In the genomic region with DNA sequence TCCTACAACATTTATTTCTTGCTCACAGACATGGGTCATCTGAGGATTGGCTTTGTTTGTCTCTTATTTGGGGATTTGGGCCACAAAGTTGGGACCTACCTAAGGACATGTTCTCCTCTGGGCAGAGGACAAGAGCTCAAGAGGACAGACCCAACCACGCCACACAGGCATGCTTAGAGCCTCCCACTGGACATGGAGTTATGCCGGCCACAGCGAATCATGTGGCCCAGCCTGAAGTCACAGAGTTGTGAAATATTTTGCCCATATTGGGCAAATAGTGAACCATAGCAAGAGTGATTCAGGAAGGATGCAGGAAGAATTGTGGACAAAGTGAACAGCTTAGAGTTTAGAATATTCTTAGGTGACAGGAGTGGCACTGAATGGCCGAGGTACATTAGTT, we compare ENCODE assay signal across 8 cellular contexts. TPM values are rescaled to one million over a fixed set of nuclear protein-coding genes. Genes with fewer than 3 reads are reported as not detected.
DNase-seq lines count a peak whose midpoint lies in the region; ATAC-seq and TF ChIP-seq lines count a peak whose summit lies in the region.

No MANE protein-coding gene starts in this region.

- H3K4me3 ChIP-seq in BLaER1 treated with 17β-estradiol and CSF1 and Interleukin-3, amounts not matched to agents 10 nM and 100 nM, result no peak overlapping the region

- peaks cover 14 to 45% (median 27%) of the 10 kb centered on the region in 11 experiments for H3K36me3 ChIP-seq in BLaER1 treated with 17β-estradiol and CSF1 and Interleukin-3, amounts not matched to agents 10 nM and 100 nM

- CTCF ChIA-PET in WTC11 (lab: Charles Lee), result interaction anchor here (4.6 kb wide), 1 partner anchor 103 kb away, joined by 46 read pairs; no protein-coding TSS in a partner anchor

- H3K36me3 Mint-ChIP-seq in WTC11 (peaks cover 20% of the 10 kb centered on the region), glutamatergic neuron (ENCODE audit: unreplicated experiment) (peaks cover 7% of the 10 kb centered on the region), progenitor cell of endocrine pancreas (ENCODE audit: insufficient read depth) (peaks cover 13% of the 10 kb centered on the region)
- H3K36me3 Mint-ChIP-seq in effector memory CD8-positive, alpha-beta T cell (ENCODE audit: insufficient read depth), result no peaks in the 10 kb centered on the region
- peaks cover 11% of the 10 kb centered on the region for H3K36me3 Mint-ChIP-seq in activated CD4-positive, alpha-beta T cell treated with anti-CD3 and anti-CD28 coated beads, Interleukin-2, amount 10 ng/mL, durations not matched to agents 24 days and 14 days (ENCODE audit: low read depth)

- H3K9me3 ChIP-seq in BLaER1 treated with 17β-estradiol and CSF1 and Interleukin-3, amounts not matched to agents 10 nM and 100 nM (replicated peaks in 1 of 11), result peaks cover 0 to 26% (median 18%) of the 10 kb centered on the region in 11 experiments; a peak in 18 of 22 replicates

- POLR2A ChIA-PET in WTC11 (lab: Charles Lee), result interaction anchor here (0.6 kb wide), 1 partner anchor 174 kb away, joined by 3 read pairs; no protein-coding TSS in a partner anchor

- peak overlapping the region in 8 of 11 experiments; percentile 16 to 59 (median 26); a peak in 8 of 22 replicates for H3K27ac ChIP-seq in BLaER1 treated with 17β-estradiol and CSF1 and Interleukin-3, amounts not matched to agents 10 nM and 100 nM

- peaks cover 35% of the 10 kb centered on the region for H3K4me1 Mint-ChIP-seq in WTC11
- peaks cover 55% of the 10 kb centered on the region for H3K4me1 Mint-ChIP-seq in glutamatergic neuron (ENCODE audit: low read depth, unreplicated experiment)
- peaks cover 14% of the 10 kb centered on the region for H3K4me1 Mint-ChIP-seq in progenitor cell of endocrine pancreas (ENCODE audit: low read depth)
- peaks cover 4 to 11% of the 10 kb centered on the region in 2 donors for H3K4me1 Mint-ChIP-seq in effector memory CD8-positive, alpha-beta T cell (ENCODE audit: low read depth in 2 of 2)
- peaks cover 30% of the 10 kb centered on the region for H3K4me1 Mint-ChIP-seq in activated CD4-positive, alpha-beta T cell treated with anti-CD3 and anti-CD28 coated beads, Interleukin-2, amount 10 ng/mL, durations not matched to agents 24 days and 14 days

- ATAC-seq in WTC11, result no peak
- ATAC-seq in effector memory CD8-positive, alpha-beta T cell (replicated peaks), result no peak

- H3K4me1 ChIP-seq in BLaER1 treated with 17β-estradiol and CSF1 and Interleukin-3, amounts not matched to agents 10 nM and 100 nM, result peaks cover 54 to 67% (median 60%) of the 10 kb centered on the region in 10 experiments

- H3K9ac ChIP-seq in BLaER1 treated with 17β-estradiol and CSF1 and Interleukin-3, amounts not matched to agents 10 nM and 100 nM, result peak overlapping the region in 7 of 11 experiments; percentile 6 to 61 (median 29); a peak in 8 of 22 replicates

- H3K27me3 ChIP-seq in BLaER1 treated with 17β-estradiol and CSF1 and Interleukin-3, amounts not matched to agents 10 nM and 100 nM, result no peaks in the 10 kb centered on the region

- H3K4me2 ChIP-seq in BLaER1 treated with 17β-estradiol and CSF1 and Interleukin-3, amounts not matched to agents 10 nM and 100 nM, result peak overlapping the region in 10 of 11 experiments; percentile 10 to 79 (median 64); a peak in 14 of 22 replicates

- no peaks in the 10 kb centered on the region for H3K27me3 Mint-ChIP-seq in WTC11 (ENCODE audit: low read depth)
- peaks cover 22% of the 10 kb centered on the region for H3K27me3 Mint-ChIP-seq in glutamatergic neuron (ENCODE audit: unreplicated experiment)
- H3K27me3 Mint-ChIP-seq in progenitor cell of endocrine pancreas, result no peaks in the 10 kb centered on the region
- no peaks in the 10 kb centered on the region for H3K27me3 Mint-ChIP-seq in effector memory CD8-positive, alpha-beta T cell
- no peaks in the 10 kb centered on the region for H3K27me3 Mint-ChIP-seq in activated CD4-positive, alpha-beta T cell treated with anti-CD3 and anti-CD28 coated beads, Interleukin-2, amount 10 ng/mL, durations not matched to agents 24 days and 14 days

- no peak overlapping the region for H3K4me3 Mint-ChIP-seq in WTC11
- no peak overlapping the region for H3K4me3 Mint-ChIP-seq in glutamatergic neuron (ENCODE audit: unreplicated experiment)
- no peak overlapping the region for H3K4me3 Mint-ChIP-seq in progenitor cell of endocrine pancreas (ENCODE audit: low read depth)
- no peak overlapping the region for H3K4me3 Mint-ChIP-seq in effector memory CD8-positive, alpha-beta T cell
- no peak overlapping the region for H3K4me3 Mint-ChIP-seq in activated CD4-positive, alpha-beta T cell treated with anti-CD3 and anti-CD28 coated beads, Interleukin-2, amount 10 ng/mL, durations not matched to agents 24 days and 14 days

- H4K20me1 ChIP-seq in BLaER1 treated with 17β-estradiol and CSF1 and Interleukin-3, amounts not matched to agents 10 nM and 100 nM, result peaks cover 25 to 65% (median 41%) of the 10 kb centered on the region in 11 experiments; a peak in 19 of 22 replicates

- DNase-seq in WTC11 (ENCODE audit: low spot score), result no peak
- no peak for DNase-seq in glutamatergic neuron
- DNase-seq in progenitor cell of endocrine pancreas (ENCODE audit: low spot score, unreplicated experiment), result no peak
- DNase-seq in effector memory CD8-positive, alpha-beta T cell, result no peak
- DNase-seq in GM19240 (ENCODE audit: insufficient read length, low spot score), result no peak
- no peak for DNase-seq in GDM1 (lab: John Stamatoyannopoulos, UW)
- DNase-seq in activated CD4-positive, alpha-beta T cell treated with anti-CD3 and anti-CD28 coated beads, Interleukin-2, amount 10 ng/mL, durations not matched to agents 24 days and 14 days, result no peak

- intact Hi-C loops in activated CD4-positive, alpha-beta T cell treated with anti-CD3 and anti-CD28 coated beads, Interleukin-2, amount 10 ng/mL, durations not matched to agents 24 days and 14 days (cut with micrococcal nuclease), result no loop called here

- H3K27ac Mint-ChIP-seq in WTC11 (peak overlapping the region; percentile 26; the same call in 1 of the 2 replicates), glutamatergic neuron (ENCODE audit: unreplicated experiment) (peak overlapping the region; percentile 12), progenitor cell of endocrine pancreas (peak overlapping the region; percentile 73)
- no peak overlapping the region for H3K27ac Mint-ChIP-seq in effector memory CD8-positive, alpha-beta T cell
- H3K27ac Mint-ChIP-seq in activated CD4-positive, alpha-beta T cell treated with anti-CD3 and anti-CD28 coated beads, Interleukin-2, amount 10 ng/mL, durations not matched to agents 24 days and 14 days, result no peak overlapping the region

- peaks cover 11% of the 10 kb centered on the region for H3K9me3 Mint-ChIP-seq in WTC11
- peaks cover 38% of the 10 kb centered on the region for H3K9me3 Mint-ChIP-seq in glutamatergic neuron (ENCODE audit: unreplicated experiment)
- peaks cover 6% of the 10 kb centered on the region for H3K9me3 Mint-ChIP-seq in progenitor cell of endocrine pancreas (ENCODE audit: low read depth)
- no peaks in the 10 kb centered on the region for H3K9me3 Mint-ChIP-seq in effector memory CD8-positive, alpha-beta T cell
- H3K9me3 Mint-ChIP-seq in activated CD4-positive, alpha-beta T cell treated with anti-CD3 and anti-CD28 coated beads, Interleukin-2, amount 10 ng/mL, durations not matched to agents 24 days and 14 days, result no peaks in the 10 kb centered on the region

- TF ChIP-seq CTCF in WTC11 (IDR thresholded peaks at IDR 0.05), result no peak; the same call in 1 of the 2 replicates
- no peak for TF ChIP-seq CTCF in glutamatergic neuron (IDR thresholded peaks at IDR 0.05; ENCODE audit: partially characterized antibody, unreplicated experiment)
- no peak for TF ChIP-seq CTCF in progenitor cell of endocrine pancreas (IDR thresholded peaks at IDR 0.05; ENCODE audit: unreplicated experiment)

TF ChIP-seq in WTC11, 78 proteins besides CTCF, POLR2A, EP300 and RAD21 (continues in another document):
- TF ChIP-seq JUN (CRISPR knock-in tag; IDR thresholded peaks at IDR 0.05) (no peak), NFYB (CRISPR knock-in tag; conservative IDR thresholded peaks at IDR 0.05; ENCODE audit: low read depth) (no peak), E2F5 (CRISPR knock-in tag; IDR thresholded peaks at IDR 0.05) (no peak)
- TF ChIP-seq, protein P1, sequence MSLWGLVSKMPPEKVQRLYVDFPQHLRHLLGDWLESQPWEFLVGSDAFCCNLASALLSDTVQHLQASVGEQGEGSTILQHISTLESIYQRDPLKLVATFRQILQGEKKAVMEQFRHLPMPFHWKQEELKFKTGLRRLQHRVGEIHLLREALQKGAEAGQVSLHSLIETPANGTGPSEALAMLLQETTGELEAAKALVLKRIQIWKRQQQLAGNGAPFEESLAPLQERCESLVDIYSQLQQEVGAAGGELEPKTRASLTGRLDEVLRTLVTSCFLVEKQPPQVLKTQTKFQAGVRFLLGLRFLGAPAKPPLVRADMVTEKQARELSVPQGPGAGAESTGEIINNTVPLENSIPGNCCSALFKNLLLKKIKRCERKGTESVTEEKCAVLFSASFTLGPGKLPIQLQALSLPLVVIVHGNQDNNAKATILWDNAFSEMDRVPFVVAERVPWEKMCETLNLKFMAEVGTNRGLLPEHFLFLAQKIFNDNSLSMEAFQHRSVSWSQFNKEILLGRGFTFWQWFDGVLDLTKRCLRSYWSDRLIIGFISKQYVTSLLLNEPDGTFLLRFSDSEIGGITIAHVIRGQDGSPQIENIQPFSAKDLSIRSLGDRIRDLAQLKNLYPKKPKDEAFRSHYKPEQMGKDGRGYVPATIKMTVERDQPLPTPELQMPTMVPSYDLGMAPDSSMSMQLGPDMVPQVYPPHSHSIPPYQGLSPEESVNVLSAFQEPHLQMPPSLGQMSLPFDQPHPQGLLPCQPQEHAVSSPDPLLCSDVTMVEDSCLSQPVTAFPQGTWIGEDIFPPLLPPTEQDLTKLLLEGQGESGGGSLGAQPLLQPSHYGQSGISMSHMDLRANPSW (CRISPR knock-in tag; conservative IDR thresholded peaks at IDR 0.05; ENCODE audit: low read depth), result no peak

RNA-seq across cellular contexts. Expression of gene TRAK1, which starts 9.9 kb away (rescaled TPM):
- total RNA-seq in WTC11 (2021) (34.6 to 41.0 TPM (median 34.8 TPM) in 3 replicates), glutamatergic neuron (ENCODE audit: unreplicated experiment) (308 TPM), progenitor cell of endocrine pancreas (53.8 and 55.5 TPM in 2 replicates)
- 35.4 and 35.9 TPM in 2 replicates for total RNA-seq in activated CD4-positive, alpha-beta T cell treated with anti-CD3 and anti-CD28 coated beads, Interleukin-2, amount 10 ng/mL, durations not matched to agents 24 days and 14 days

Comparison
In these comparisons a context has a peak if more than half of its experiments do, and no peak if none do; other contexts are left out.
1. H3K27ac Mint-ChIP-seq: peak in WTC11 (single experiment), glutamatergic neuron (single experiment) and progenitor cell of endocrine pancreas (single experiment); none in effector memory CD8-positive, alpha-beta T cell (0 of 2) and activated CD4-positive, alpha-beta T cell treated with anti-CD3 and anti-CD28 coated beads, Interleukin-2, amount 10 ng/mL, durations not matched to agents 24 days and 14 days (single experiment).